8 cellular contexts compared by ENCODE assay signal in genomic region chr1:182330303-182330702, GRCh38.
DNase-seq lines count a peak whose midpoint lies in the region; ATAC-seq and TF ChIP-seq lines count a peak whose summit lies in the region.
"Had no signal": no experiment of that assay in that cellular context is flagged by ENCODE, and none has a peak within 500 bp of the region (broad histone marks: within the 10 kb centered on the region; RNA-seq: fewer than 3 reads in every experiment).

No MANE protein-coding gene starts in this region.

- no peaks in the 10 kb centered on the region for H3K36me3 ChIP-seq in adrenal gland (replicated peaks in 1 of 2)
- H3K36me3 ChIP-seq: cardiac muscle cell had no signal

- H3K27me3 Mint-ChIP-seq in osteocyte (ENCODE audit: unreplicated experiment): peaks cover 1% of the 10 kb centered on the region

- H3K9me3 ChIP-seq in adrenal gland (replicated peaks in 1 of 3): no peaks in the 10 kb centered on the region

- no peaks in the 10 kb centered on the region for H3K9me3 Mint-ChIP-seq in osteocyte (ENCODE audit: unreplicated experiment)

- H3K27ac ChIP-seq in adrenal gland: no peak overlapping the region
- H3K27ac ChIP-seq: cardiac muscle cell had no signal

- no peak overlapping the region for H3K4me3 ChIP-seq in adrenal gland
- H3K4me3 ChIP-seq: cardiac muscle cell had no signal

- intact Hi-C loops in adrenal gland (cut with DNase I) (loop anchor here in 1 of 2 donors (5.0 kb wide), 1 partner anchor 33 kb away; no protein-coding TSS in a partner anchor), left colon (cut with DNase I, micrococcal nuclease) (no loop called here)

- DNase-seq in DMS53 treated with DMSO at 0.1 percent for 48 hours (lab: John Stamatoyannopoulos, UW; ENCODE audit: unreplicated experiment): peak; percentile 11
- DNase-seq in HUDEP-2 (lab: John Stamatoyannopoulos, UW; ENCODE audit: unreplicated experiment in 76 of 76): peak in 68 of 76 experiments; percentile 3 to 84 (median 48)
- DNase-seq in adrenal gland: peak in 4 of 7 donors; percentile 21 to 55 (median 32)
- peak in 1 of 2 donors; percentile 24 for DNase-seq in left colon
- no peak for DNase-seq in osteocyte (ENCODE audit: extremely low spot score, unreplicated experiment)
- DNase-seq in inferior parietal cortex (ENCODE audit: extremely low spot score): no peak
- no peak for DNase-seq in mesenteric fat pad (ENCODE audit: low spot score)

- no peaks in the 10 kb centered on the region for H3K4me1 ChIP-seq in adrenal gland (replicated peaks in 1 of 2)

- no peak for TF ChIP-seq CTCF in adrenal gland (IDR thresholded peaks at IDR 0.05)
- TF ChIP-seq CTCF in osteocyte (IDR thresholded peaks at IDR 0.05): no peak

- H3K4me3 Mint-ChIP-seq in osteocyte (ENCODE audit: unreplicated experiment): no peak overlapping the region

- H3K27me3 ChIP-seq in adrenal gland: no peaks in the 10 kb centered on the region
- H3K27me3 ChIP-seq: cardiac muscle cell had no signal

- H3K36me3 Mint-ChIP-seq in osteocyte (ENCODE audit: unreplicated experiment): no peaks in the 10 kb centered on the region

- peak; percentile 34 for ATAC-seq in left colon

- no peak overlapping the region for H3K27ac Mint-ChIP-seq in osteocyte (ENCODE audit: unreplicated experiment)

- no peaks in the 10 kb centered on the region for H3K4me1 Mint-ChIP-seq in osteocyte (ENCODE audit: unreplicated experiment)

- no peak for TF ChIP-seq POLR2A in adrenal gland (IDR thresholded peaks at IDR 0.05)

Comparison
In these comparisons a context has a peak if more than half of its experiments do, and no peak if none do; other contexts are left out.
1. DNase-seq: peak in DMS53 treated with DMSO at 0.1 percent for 48 hours (single experiment), HUDEP-2 (68 of 76) and adrenal gland (4 of 7); none in osteocyte (single experiment), inferior parietal cortex (single experiment) and mesenteric fat pad (single experiment).